ENCODE assay signal across 2 cellular contexts in genomic region chr6:56767892-56768531, GRCh38.
TF ChIP-seq lines count a peak whose summit lies in the region.

No MANE protein-coding gene starts in this region.

TF ChIP-seq in GM23338, 12 proteins besides CTCF, POLR2A, EP300 and RAD21:
- no peak for TF ChIP-seq REST (IDR thresholded peaks at IDR 0.05; ENCODE audit: unreplicated experiment)
- no peak for TF ChIP-seq NANOG (IDR thresholded peaks at IDR 0.05; ENCODE audit: borderline replicate concordance)
- TF ChIP-seq ETS1 (IDR thresholded peaks at IDR 0.05), result no peak
- no peak for TF ChIP-seq JUNB (IDR thresholded peaks at IDR 0.05; ENCODE audit: unreplicated experiment)
- TF ChIP-seq POLR2AphosphoS5 (IDR thresholded peaks at IDR 0.05; ENCODE audit: low read depth), result no peak
- no peak for TF ChIP-seq ZNF331 (CRISPR knock-in tag; IDR thresholded peaks at IDR 0.05; ENCODE audit: low read depth)
- TF ChIP-seq ZNF114 (CRISPR knock-in tag; IDR thresholded peaks at IDR 0.05), result no peak
- no peak for TF ChIP-seq ZNF462 (CRISPR knock-in tag; IDR thresholded peaks at IDR 0.05)
- no peak for TF ChIP-seq CREB1 (CRISPR knock-in tag; IDR thresholded peaks at IDR 0.05; ENCODE audit: low read depth)
- no peak for TF ChIP-seq EZH2phosphoT487 (IDR thresholded peaks at IDR 0.05; ENCODE audit: unreplicated experiment)
- TF ChIP-seq STAT1 (IDR thresholded peaks at IDR 0.05; ENCODE audit: unreplicated experiment), result no peak
- no peak for TF ChIP-seq EZH2 (IDR thresholded peaks at IDR 0.05; ENCODE audit: low read depth, unreplicated experiment)
TF ChIP-seq in GM23338: peak in this region for 0.

TF ChIP-seq in WTC11, 78 proteins besides CTCF, POLR2A, EP300 and RAD21 (continued from another document):
- TF ChIP-seq ZNF532 (CRISPR knock-in tag; IDR thresholded peaks at IDR 0.05; ENCODE audit: borderline replicate concordance) (no peak), ZNF423 (CRISPR knock-in tag; IDR thresholded peaks at IDR 0.05) (no peak)
TF ChIP-seq in WTC11: peak in this region for 0.
